In genomic region chr7:141275350-141275749, GRCh38 we compare ENCODE assay signal across 1 cellular context.
TF ChIP-seq lines count a peak whose summit lies in the region.

No MANE protein-coding gene starts in this region.

TF ChIP-seq in H1, 55 proteins besides CTCF, POLR2A, EP300 and RAD21:
- no peak for TF ChIP-seq CREB1 (IDR thresholded peaks at IDR 0.05)
- TF ChIP-seq EGR1 (IDR thresholded peaks at IDR 0.05; ENCODE audit: borderline replicate concordance, low read depth, low read length), result no peak
- TF ChIP-seq HDAC6 (IDR thresholded peaks at IDR 0.05; ENCODE audit: low read depth, low read length), result no peak
- TF ChIP-seq NANOG (IDR thresholded peaks at IDR 0.05; ENCODE audit: insufficient read depth, low read depth, low read length, poor library complexity, severe bottlenecking), result no peak
TF ChIP-seq in H1: peak in this region for 0.
